10 cellular contexts compared by ENCODE assay signal in the genomic region with DNA sequence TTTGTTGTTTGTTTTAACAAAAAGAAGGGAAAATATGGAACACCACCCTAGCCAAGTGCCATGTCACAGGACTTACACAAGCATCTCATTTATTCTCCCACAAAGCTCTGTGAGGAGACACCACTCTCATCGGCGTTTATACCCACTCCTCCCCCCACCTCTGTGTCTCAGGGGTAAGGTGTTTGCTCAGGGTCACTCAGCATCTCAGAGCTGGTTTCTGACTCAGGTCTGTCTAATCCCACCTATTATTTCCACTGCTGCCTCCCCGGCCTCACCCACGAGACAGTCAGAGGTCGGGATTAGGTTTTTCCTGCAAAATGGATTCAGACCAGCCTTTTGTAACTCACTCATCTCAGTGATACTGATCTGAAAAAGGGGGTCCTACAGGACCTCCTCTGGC.
"Had no signal": no experiment of that assay in that cellular context is flagged by ENCODE, and none has a peak within 500 bp of the region (broad histone marks: within the 10 kb centered on the region; RNA-seq: fewer than 3 reads in every experiment).

No MANE protein-coding gene starts in this region.

- DNase-seq: GOT3, H9, HCEC 1CT, IMR-90, KG1 had no signal

- H3K4me3 ChIP-seq: GM23248, K562 had no signal

- H3K27ac Mint-ChIP-seq: H9 had no signal

- H3K27ac ChIP-seq: GM23248, HL-60 had no signal

- H3K9ac ChIP-seq: GM23248 had no signal

- H3K4me3 Mint-ChIP-seq: H9 had no signal

- H2AFZ ChIP-seq: GM23248 had no signal

- H3K9me3 Mint-ChIP-seq: H9 had no signal

- FAIRE-seq: H54, HepG2, K562 had no signal
